ENCODE assay signal across 11 cellular contexts in genomic region chr20:50385733-50386640, GRCh38.
A peak's percentile ranks its signal among the peaks of the same experiment; 100 is the strongest.
DNase-seq lines count a peak whose midpoint lies in the region; ATAC-seq, FAIRE-seq and TF ChIP-seq lines count a peak whose summit lies in the region.
"Had no signal": no experiment of that assay in that cellular context is flagged by ENCODE, and none has a peak within 500 bp of the region (broad histone marks: within the 10 kb centered on the region; RNA-seq: fewer than 3 reads in every experiment).

No MANE protein-coding gene starts in this region.

- WGBS in K562 (ENCODE audit: insufficient coverage, low coverage, missing lambda C conversion rate), result 48% methylated on average over 18 of the region's 22 CpGs
- WGBS in right cardiac atrium, result 81% methylated on average over 22 of the region's 22 CpGs

- H3K4me1 ChIP-seq in K562 (replicated peaks in 1 of 2; ENCODE audit: control insufficient read depth in 2 of 2, insufficient read depth in 2 of 2, low read length in 2 of 2) (peaks cover 53 to 60% of the 10 kb centered on the region in 2 experiments), right cardiac atrium (ENCODE audit: control insufficient read depth, insufficient read depth, low read length) (peaks cover 9% of the 10 kb centered on the region)

- ATAC-seq in K562 (no peak; the same call in 2 of the 3 replicates), right cardiac atrium (no peak), HG03159 (IDR thresholded peaks at IDR 0.05; ENCODE audit: unreplicated experiment) (no peak)
- ATAC-seq: SK-N-SH treated with all-trans-retinoic acid at 6 μM for 48 hours had no signal

- peak overlapping the region; percentile 53 for H3K4me2 ChIP-seq in K562 (ENCODE audit: insufficient read depth, low read length)

- peak overlapping the region; percentile 36 for H3K27ac Mint-ChIP-seq in activated CD4-positive, alpha-beta memory T cell treated with anti-CD3 and anti-CD28 coated beads for 36 hours
- no peak overlapping the region for H3K27ac Mint-ChIP-seq in chondrocyte (ENCODE audit: unreplicated experiment)

- H3K9ac ChIP-seq in K562 (ENCODE audit: insufficient read depth in 1 of 2, low read depth in 2 of 2, low read length in 2 of 2), result 0 out of 4 replicates have a peak overlapping the region, but pooled peaks of 1 of the 2 experiments have one; percentile 65

- BruUV-seq in K562 (replicated peaks; lab: Mats Ljungman, UMichigan), result no TSS peak

- H3K27me3 Mint-ChIP-seq in activated CD4-positive, alpha-beta memory T cell treated with anti-CD3 and anti-CD28 coated beads for 36 hours, result peaks cover 2% of the 10 kb centered on the region
- H3K27me3 Mint-ChIP-seq in chondrocyte (ENCODE audit: low read depth), result no peaks in the 10 kb centered on the region

- no peaks in the 10 kb centered on the region for H3K9me3 Mint-ChIP-seq in activated CD4-positive, alpha-beta memory T cell treated with anti-CD3 and anti-CD28 coated beads for 36 hours
- H3K9me3 Mint-ChIP-seq in chondrocyte (ENCODE audit: low read depth), result no peaks in the 10 kb centered on the region

- H3K9me3 ChIP-seq in K562 (replicated peaks; ENCODE audit: control insufficient read depth, insufficient read depth, low read depth, low read length), result no peaks in the 10 kb centered on the region
- no peaks in the 10 kb centered on the region for H3K9me3 ChIP-seq in right cardiac atrium (ENCODE audit: control insufficient read depth, low read length)

- peak overlapping the region; percentile 32 for H2AFZ ChIP-seq in K562 (ENCODE audit: low read depth, low read length)

- H3K79me2 ChIP-seq in K562 (ENCODE audit: control insufficient read depth, insufficient read depth, low read length), result no peaks in the 10 kb centered on the region

- H3K4me3 ChIP-seq in K562, result no peak overlapping the region
- H3K4me3 ChIP-seq in right cardiac atrium (ENCODE audit: low read length), result no peak overlapping the region

- POLR2A ChIA-PET in activated CD4-positive, alpha-beta memory T cell treated with anti-CD3 and anti-CD28 coated beads for 36 hours (lab: Charles Lee), result interaction anchor here (0.6 kb wide), 1 partner anchor 39 kb away, joined by 4 read pairs; no protein-coding TSS in a partner anchor
- POLR2A ChIA-PET in K562 (lab: Yijun Ruan, JAX), result interaction anchor here (0.6 kb wide), 1 partner anchor 200 kb away, joined by 3 read pairs; no protein-coding TSS in a partner anchor

- TF ChIP-seq EP300 in K562 (IDR thresholded peaks at IDR 0.05; ENCODE audit: low read length), result peak; percentile 62; the same call in 1 of the 2 replicates

- no peaks in the 10 kb centered on the region for H3K9me1 ChIP-seq in K562 (ENCODE audit: control insufficient read depth, insufficient read depth, low read length)

- peaks cover 56% of the 10 kb centered on the region for H3K4me1 Mint-ChIP-seq in activated CD4-positive, alpha-beta memory T cell treated with anti-CD3 and anti-CD28 coated beads for 36 hours (ENCODE audit: low read depth)
- peaks cover 25% of the 10 kb centered on the region for H3K4me1 Mint-ChIP-seq in chondrocyte (ENCODE audit: low read depth)

- peak; percentile 65 for FAIRE-seq in HTR-8/SVneo (lab: Jason Lieb, UNC)
- no peak for FAIRE-seq in K562 (lab: Jason Lieb, UNC)
- FAIRE-seq: GM19239 had no signal

- H3K27me3 ChIP-seq in K562 (ENCODE audit: control insufficient read depth in 2 of 2, insufficient read depth in 2 of 2, low read length in 2 of 2), result no peaks in the 10 kb centered on the region
- H3K27me3 ChIP-seq in right cardiac atrium (ENCODE audit: control insufficient read depth, insufficient read depth), result no peaks in the 10 kb centered on the region

- no peaks in the 10 kb centered on the region for H3K36me3 Mint-ChIP-seq in activated CD4-positive, alpha-beta memory T cell treated with anti-CD3 and anti-CD28 coated beads for 36 hours
- H3K36me3 Mint-ChIP-seq in chondrocyte (ENCODE audit: low read depth), result no peaks in the 10 kb centered on the region

- H3K36me3 ChIP-seq in K562 (ENCODE audit: control insufficient read depth, insufficient read depth, low read length), result no peaks in the 10 kb centered on the region

- DNase-seq in HTR-8/SVneo (ENCODE audit: insufficient read length, low spot score) (no peak), K562 (ENCODE audit: extremely low read depth in 1 of 4, low spot score in 3 of 4) (peak in 3 of 4 experiments; percentile 34 to 59 (median 40)), 8988T (no peak), chondrocyte (ENCODE audit: low spot score) (no peak), right cardiac atrium (no peak)
- DNase-seq in activated CD4-positive, alpha-beta memory T cell treated with anti-CD3 and anti-CD28 coated beads for 36 hours, result peak; percentile 77
- DNase-seq in stimulated activated CD8-positive, alpha-beta memory T cell treated with anti-CD3 and anti-CD28 coated beads, Interleukin-2, amount 100 ng/mL, for 48 hours (ENCODE audit: low read depth in 2 of 2), result peak; percentile 42 to 48
- DNase-seq: NCI-H1436 had no signal

- TF ChIP-seq CTCF in K562 (IDR thresholded peaks at IDR 0.05 in 2 of 3, conservative IDR thresholded peaks at IDR 0.05 in 1 of 3; ENCODE audit: insufficient read depth in 2 of 3, low read depth in 1 of 3, low read length in 3 of 3) (no peak), chondrocyte (IDR thresholded peaks at IDR 0.05) (no peak)

- H3K27ac ChIP-seq in K562 (ENCODE audit: extremely low read depth, low read depth, low read length) (no peak overlapping the region), right cardiac atrium (ENCODE audit: low read length) (no peak overlapping the region)

- CTCF ChIA-PET in activated CD4-positive, alpha-beta memory T cell treated with anti-CD3 and anti-CD28 coated beads for 36 hours (lab: Charles Lee), result no interaction called here
- CTCF ChIA-PET in K562 (lab: Yijun Ruan, JAX; ENCODE audit: low intra/inter-chr PET ratio), result no interaction called here

- H4K20me1 ChIP-seq in K562 (replicated peaks; ENCODE audit: control insufficient read depth, insufficient read depth, low read length), result no peaks in the 10 kb centered on the region

- H3K4me3 Mint-ChIP-seq in activated CD4-positive, alpha-beta memory T cell treated with anti-CD3 and anti-CD28 coated beads for 36 hours, result peak overlapping the region; percentile 5
- H3K4me3 Mint-ChIP-seq in chondrocyte (ENCODE audit: unreplicated experiment), result no peak overlapping the region

- TF ChIP-seq RAD21 in K562 (CRISPR knock-in tag; conservative IDR thresholded peaks at IDR 0.05 in 1 of 2, IDR thresholded peaks at IDR 0.05 in 1 of 2), result no peak

- no peak for TF ChIP-seq POLR2A in K562 (conservative IDR thresholded peaks at IDR 0.05)

- intact Hi-C loops in activated CD4-positive, alpha-beta memory T cell treated with anti-CD3 and anti-CD28 coated beads for 36 hours (cut with micrococcal nuclease), result no loop called here
- intact Hi-C loops in K562 (cut with micrococcal nuclease), result no loop called here
- intact Hi-C loops in right cardiac atrium (cut with DNase I), result loop anchor here in 1 of 4 donors (5.0 kb wide), 1 partner anchor 66 kb away; no protein-coding TSS in a partner anchor

- in situ Hi-C loops in K562 (cut with MboI), result no loop called here

TF ChIP-seq in K562, 482 proteins besides CTCF, POLR2A, EP300 and RAD21 (continues in another document):
- TF ChIP-seq MEF2D (tag; conservative IDR thresholded peaks at IDR 0.05; ENCODE audit: low read depth), result no peak
- peak; percentile 67 to 68 for TF ChIP-seq KDM1A (IDR thresholded peaks at IDR 0.05)
- peak; percentile 84 for TF ChIP-seq RBM25 (IDR thresholded peaks at IDR 0.05; ENCODE audit: low read depth, low read length, severe bottlenecking)
- peak; percentile 86 for TF ChIP-seq ZNF384 (IDR thresholded peaks at IDR 0.05; ENCODE audit: low read depth, low read length)
- TF ChIP-seq, protein P1, sequence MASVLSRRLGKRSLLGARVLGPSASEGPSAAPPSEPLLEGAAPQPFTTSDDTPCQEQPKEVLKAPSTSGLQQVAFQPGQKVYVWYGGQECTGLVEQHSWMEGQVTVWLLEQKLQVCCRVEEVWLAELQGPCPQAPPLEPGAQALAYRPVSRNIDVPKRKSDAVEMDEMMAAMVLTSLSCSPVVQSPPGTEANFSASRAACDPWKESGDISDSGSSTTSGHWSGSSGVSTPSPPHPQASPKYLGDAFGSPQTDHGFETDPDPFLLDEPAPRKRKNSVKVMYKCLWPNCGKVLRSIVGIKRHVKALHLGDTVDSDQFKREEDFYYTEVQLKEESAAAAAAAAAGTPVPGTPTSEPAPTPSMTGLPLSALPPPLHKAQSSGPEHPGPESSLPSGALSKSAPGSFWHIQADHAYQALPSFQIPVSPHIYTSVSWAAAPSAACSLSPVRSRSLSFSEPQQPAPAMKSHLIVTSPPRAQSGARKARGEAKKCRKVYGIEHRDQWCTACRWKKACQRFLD (CRISPR knock-in tag; IDR thresholded peaks at IDR 0.05), result peak; percentile 56; the same call in 1 of the 2 replicates
- TF ChIP-seq CTBP1 (IDR thresholded peaks at IDR 0.05; ENCODE audit: borderline replicate concordance), result 0 out of 2 replicates have a peak, but pooled peaks have one; percentile 57
- no peak for TF ChIP-seq RFX7 (CRISPR knock-in tag; IDR thresholded peaks at IDR 0.05)
- no peak for TF ChIP-seq NFYB (IDR thresholded peaks at IDR 0.05; ENCODE audit: extremely low read depth, insufficient read length)
- TF ChIP-seq BACH1 (tag; IDR thresholded peaks at IDR 0.05), result no peak
- no peak for TF ChIP-seq BRD9 (IDR thresholded peaks at IDR 0.05; ENCODE audit: low read depth, partially characterized antibody)
- no peak for TF ChIP-seq ZFX (CRISPR knock-in tag; IDR thresholded peaks at IDR 0.05)
- TF ChIP-seq LARP7 (IDR thresholded peaks at IDR 0.05), result no peak
- TF ChIP-seq SP1 (CRISPR knock-in tag; IDR thresholded peaks at IDR 0.05), result no peak
- no peak for TF ChIP-seq ZBTB1 (CRISPR knock-in tag; IDR thresholded peaks at IDR 0.05; ENCODE audit: borderline replicate concordance, low read depth)
- no peak for TF ChIP-seq BRF1 (IDR thresholded peaks at IDR 0.05; ENCODE audit: borderline replicate concordance, extremely low read depth, insufficient read length)
- no peak for TF ChIP-seq FOXP1 (CRISPR knock-in tag; IDR thresholded peaks at IDR 0.05)
- peak; percentile 46; the same call in 1 of the 2 replicates for TF ChIP-seq ADNP (tag; IDR thresholded peaks at IDR 0.05)
- TF ChIP-seq RCOR1 (IDR thresholded peaks at IDR 0.05; ENCODE audit: borderline replicate concordance in 1 of 2, low read depth in 2 of 2, low read length in 2 of 2), result peak in 1 of 2 experiments; percentile 83; a peak in 2 of 4 replicates
- peak; percentile 44; the same call in 1 of the 2 replicates for TF ChIP-seq GATA2 (CRISPR knock-in tag; IDR thresholded peaks at IDR 0.05)
- peak; percentile 77; the same call in 1 of the 2 replicates for TF ChIP-seq TEAD4 (IDR thresholded peaks at IDR 0.05; ENCODE audit: low read length)
- no peak for TF ChIP-seq TEAD4 (CRISPR knock-in tag; IDR thresholded peaks at IDR 0.05; ENCODE audit: borderline replicate concordance)
- 0 out of 2 replicates have a peak, but pooled peaks have one; percentile 25 for TF ChIP-seq PML (IDR thresholded peaks at IDR 0.05; ENCODE audit: low read length)
- no peak for TF ChIP-seq PCBP1 (IDR thresholded peaks at IDR 0.05; ENCODE audit: low read depth, low read length, poor library complexity, severe bottlenecking)
- TF ChIP-seq MBD2 (IDR thresholded peaks at IDR 0.05; ENCODE audit: borderline replicate concordance, low read depth), result no peak

Comparison
In these comparisons a context has a peak if more than half of its experiments do, and no peak if none do; other contexts are left out.
1. DNase-seq: peak in activated CD4-positive, alpha-beta memory T cell treated with anti-CD3 and anti-CD28 coated beads for 36 hours (single experiment), K562 (3 of 4) and stimulated activated CD8-positive, alpha-beta memory T cell treated with anti-CD3 and anti-CD28 coated beads, Interleukin-2, amount 100 ng/mL, for 48 hours (2 of 2); none in HTR-8/SVneo (single experiment), 8988T (single experiment), chondrocyte (single experiment) and right cardiac atrium (0 of 3).